9 cellular contexts compared by ENCODE assay signal in genomic region chr6:158642097-158642601, GRCh38. TPM values are rescaled to one million over a fixed set of nuclear protein-coding genes. Genes with fewer than 3 reads are reported as not detected.
A peak's percentile ranks its signal among the peaks of the same experiment; 100 is the strongest.
DNase-seq lines count a peak whose midpoint lies in the region; ATAC-seq and TF ChIP-seq lines count a peak whose summit lies in the region.
"Had no signal": no experiment of that assay in that cellular context is flagged by ENCODE, and none has a peak within 500 bp of the region (broad histone marks: within the 10 kb centered on the region; RNA-seq: fewer than 3 reads in every experiment).

No MANE protein-coding gene starts in this region.

- H3K9me3 ChIP-seq in upper lobe of right lung, result no peaks in the 10 kb centered on the region

- ATAC-seq in upper lobe of right lung (no peak), GM21786 (IDR thresholded peaks at IDR 0.05; ENCODE audit: unreplicated experiment) (no peak)

- peaks cover 74% of the 10 kb centered on the region for H3K4me1 Mint-ChIP-seq in activated naive CD4-positive, alpha-beta T cell treated with anti-CD3 and anti-CD28 coated beads, Interleukin-2, amount 10 ng/mL, durations not matched to agents 7 days and 5 days

- TF ChIP-seq CTCF in astrocyte of the spinal cord (IDR thresholded peaks at IDR 0.05; ENCODE audit: low read depth, low read length) (no peak), upper lobe of right lung (IDR thresholded peaks at IDR 0.05) (no peak)

- peak overlapping the region; percentile 99 for H3K27ac ChIP-seq in upper lobe of right lung

- intact Hi-C loops in upper lobe of right lung (cut with DNase I), result no loop called here

- H3K36me3 Mint-ChIP-seq in activated naive CD4-positive, alpha-beta T cell treated with anti-CD3 and anti-CD28 coated beads, Interleukin-2, amount 10 ng/mL, durations not matched to agents 7 days and 5 days, result peaks cover 50% of the 10 kb centered on the region

- CTCF ChIA-PET in activated naive CD4-positive, alpha-beta T cell treated with anti-CD3 and anti-CD28 coated beads, Interleukin-2, amount 10 ng/mL, durations not matched to agents 7 days and 5 days (lab: Charles Lee), result interaction anchor here (0.6 to 6.0 kb wide), 3 partner anchors 18 to 428 kb away, joined by 3 to 33 read pairs (median 4); no protein-coding TSS in a partner anchor

- H3K27ac Mint-ChIP-seq in activated naive CD4-positive, alpha-beta T cell treated with anti-CD3 and anti-CD28 coated beads, Interleukin-2, amount 10 ng/mL, durations not matched to agents 7 days and 5 days, result no peak overlapping the region

- H3K27me3 ChIP-seq in upper lobe of right lung, result no peaks in the 10 kb centered on the region

- no peak for DNase-seq in activated naive CD4-positive, alpha-beta T cell treated with anti-CD3 and anti-CD28 coated beads, Interleukin-2, amount 10 ng/mL, durations not matched to agents 7 days and 5 days
- no peak for DNase-seq in activated naive CD4-positive, alpha-beta T cell treated with Interleukin-2 at 50 U/mL for 16 hours
- peak; percentile 90 for DNase-seq in astrocyte of the spinal cord (ENCODE audit: low read depth, low spot score)
- peak; percentile 99 for DNase-seq in kidney tubule cell (ENCODE audit: low spot score)
- peak; percentile 60 for DNase-seq in upper lobe of right lung
- no peak for DNase-seq in NCI-H1092 treated with DMSO at 0.1 percent for 48 hours (lab: John Stamatoyannopoulos, UW)
- no peak for DNase-seq in retina
- DNase-seq: DMS153 had no signal

- in situ Hi-C loops in astrocyte of the spinal cord (cut with HindIII; ENCODE audit: low sequenced_read_pairs), result no loop called here

- H3K4me1 ChIP-seq in upper lobe of right lung, result peaks cover 33% of the 10 kb centered on the region

- H3K27me3 Mint-ChIP-seq in activated naive CD4-positive, alpha-beta T cell treated with anti-CD3 and anti-CD28 coated beads, Interleukin-2, amount 10 ng/mL, durations not matched to agents 7 days and 5 days, result peaks cover 4% of the 10 kb centered on the region

- H3K4me3 Mint-ChIP-seq in activated naive CD4-positive, alpha-beta T cell treated with anti-CD3 and anti-CD28 coated beads, Interleukin-2, amount 10 ng/mL, durations not matched to agents 7 days and 5 days, result peak overlapping the region; percentile 98

- H3K9me3 Mint-ChIP-seq in activated naive CD4-positive, alpha-beta T cell treated with anti-CD3 and anti-CD28 coated beads, Interleukin-2, amount 10 ng/mL, durations not matched to agents 7 days and 5 days, result no peaks in the 10 kb centered on the region

- H3K4me3 ChIP-seq in astrocyte of the spinal cord (ENCODE audit: low read depth, low read length) (peak overlapping the region; percentile 0), upper lobe of right lung (peak overlapping the region; percentile 98)

- peaks cover 18% of the 10 kb centered on the region for H3K36me3 ChIP-seq in upper lobe of right lung

RNA-seq across cellular contexts. Expression of gene DYNLT1, which starts 2.4 kb away (rescaled TPM):
- 104 TPM for total RNA-seq in upper lobe of right lung

RNA-seq across cellular contexts. Expression of gene SYTL3, which starts 7.7 kb away (rescaled TPM):
- 8.7 TPM for total RNA-seq in upper lobe of right lung

Comparison
In these comparisons a context has a peak if more than half of its experiments do, and no peak if none do; other contexts are left out.
1. DNase-seq: peak in astrocyte of the spinal cord (single experiment), kidney tubule cell (single experiment) and upper lobe of right lung (single experiment); none in activated naive CD4-positive, alpha-beta T cell treated with anti-CD3 and anti-CD28 coated beads, Interleukin-2, amount 10 ng/mL, durations not matched to agents 7 days and 5 days (single experiment), activated naive CD4-positive, alpha-beta T cell treated with Interleukin-2 at 50 U/mL for 16 hours (single experiment), NCI-H1092 treated with DMSO at 0.1 percent for 48 hours (single experiment) and retina (single experiment).